ENCODE assay signal across 16 cellular contexts in genomic region chr13:61900033-61900432, GRCh38.
A peak's percentile ranks its signal among the peaks of the same experiment; 100 is the strongest.
DNase-seq lines count a peak whose midpoint lies in the region; FAIRE-seq and TF ChIP-seq lines count a peak whose summit lies in the region.
"Had no signal": no experiment of that assay in that cellular context is flagged by ENCODE, and none has a peak within 500 bp of the region (broad histone marks: within the 10 kb centered on the region; RNA-seq: fewer than 3 reads in every experiment).

No MANE protein-coding gene starts in this region.

- WGBS in hepatocyte (ENCODE audit: low lambda C conversion rate, missing lambda C conversion rate) = 58% methylated on average over 3 of the region's 3 CpGs

- H4K20me1 ChIP-seq in SU-DHL-6 (ENCODE audit: low read depth, low read length) (no peaks in the 10 kb centered on the region), MM.1S (ENCODE audit: insufficient read depth, low read length) (no peaks in the 10 kb centered on the region), hepatocyte (ENCODE audit: insufficient read depth, poor library complexity, severe bottlenecking) (no peaks in the 10 kb centered on the region)

- H3K9ac ChIP-seq in SU-DHL-6 (ENCODE audit: low read length) (no peak overlapping the region), MM.1S (ENCODE audit: low read length) (no peak overlapping the region)

- H3K4me3 ChIP-seq in SU-DHL-6 (ENCODE audit: insufficient read depth, low read length, poor library complexity, severe bottlenecking) (no peak overlapping the region), MM.1S (ENCODE audit: low read length) (no peak overlapping the region), hepatocyte (no peak overlapping the region)
- H3K4me3 ChIP-seq: A549 had no signal

- no peaks in the 10 kb centered on the region for H3K79me2 ChIP-seq in SU-DHL-6 (ENCODE audit: insufficient read depth, low read length)
- H3K79me2 ChIP-seq in MM.1S (ENCODE audit: low read length) = no peaks in the 10 kb centered on the region
- no peaks in the 10 kb centered on the region for H3K79me2 ChIP-seq in hepatocyte

- FAIRE-seq in GM19239 (lab: Jason Lieb, UNC) = no peak
- FAIRE-seq: A549, D721Med, GM12891, HepG2 had no signal

- H3K36me3 ChIP-seq in SU-DHL-6 (ENCODE audit: low read length) (no peaks in the 10 kb centered on the region), MM.1S (replicated peaks; ENCODE audit: insufficient read depth, low read length) (no peaks in the 10 kb centered on the region), hepatocyte (replicated peaks; ENCODE audit: insufficient read depth, low read depth) (no peaks in the 10 kb centered on the region)

- H3K9me2 ChIP-seq in SU-DHL-6 (replicated peaks; ENCODE audit: insufficient read depth, low read length) (no peaks in the 10 kb centered on the region), MM.1S (replicated peaks; ENCODE audit: insufficient read depth, low read length) (no peaks in the 10 kb centered on the region), hepatocyte (replicated peaks; ENCODE audit: insufficient read depth) (no peaks in the 10 kb centered on the region)

- no peaks in the 10 kb centered on the region for H3F3A ChIP-seq in SU-DHL-6 (ENCODE audit: insufficient read depth)
- no peaks in the 10 kb centered on the region for H3F3A ChIP-seq in MM.1S (ENCODE audit: insufficient read depth, low read length)

- peak; percentile 48 for DNase-seq in iPS DF 19.7 (ENCODE audit: low read depth, low spot score)
- peak; percentile 12 for DNase-seq in iPS-NIHi7 (ENCODE audit: extremely low spot score)
- no peak for DNase-seq in activated T-cell treated with anti-CD3 and anti-CD28 coated beads, Interleukin-2, amount 50 U/mL, for 48 hours
- no peak for DNase-seq in GM19239 (ENCODE audit: insufficient read length, low spot score)
- DNase-seq in MM.1S = no peak
- DNase-seq in hepatocyte (ENCODE audit: low spot score) = no peak
- DNase-seq: CD8-positive, alpha-beta T cell; COR-L47; DMS153; DMS79 treated with DMSO at 0.1 percent for 48 hours; EL had no signal

- H3K27me3 ChIP-seq in SU-DHL-6 (ENCODE audit: low read length) (no peaks in the 10 kb centered on the region), MM.1S (replicated peaks; ENCODE audit: insufficient read depth, low read length) (no peaks in the 10 kb centered on the region), hepatocyte (no peaks in the 10 kb centered on the region)

- H3K9me3 ChIP-seq in SU-DHL-6 (ENCODE audit: insufficient read depth, low read length) (peaks cover 16% of the 10 kb centered on the region; the same call in 1 of the 2 replicates), MM.1S (replicated peaks; ENCODE audit: insufficient read depth, low read length) (no peaks in the 10 kb centered on the region), hepatocyte (ENCODE audit: low read depth) (no peaks in the 10 kb centered on the region)
- H3K9me3 ChIP-seq: A549 had no signal

- TF ChIP-seq CTCF in SU-DHL-6 (IDR thresholded peaks at IDR 0.05; ENCODE audit: insufficient read depth, low read length, poor library complexity, severe bottlenecking) (no peak), MM.1S (IDR thresholded peaks at IDR 0.05; ENCODE audit: low read length) (no peak), hepatocyte (IDR thresholded peaks at IDR 0.05; ENCODE audit: poor library complexity) (no peak)

- H3K27ac ChIP-seq in SU-DHL-6 (ENCODE audit: low read depth, low read length) = no peak overlapping the region
- no peak overlapping the region for H3K27ac ChIP-seq in MM.1S (ENCODE audit: low read length)
- no peak overlapping the region for H3K27ac ChIP-seq in hepatocyte
- H3K27ac ChIP-seq: A549 had no signal

- H2AFZ ChIP-seq in SU-DHL-6 (ENCODE audit: low read depth, low read length, severe bottlenecking) = peak overlapping the region; percentile 64
- H2AFZ ChIP-seq in MM.1S (ENCODE audit: low read length) = no peak overlapping the region
- H2AFZ ChIP-seq in hepatocyte = no peak overlapping the region

- H3K4me2 ChIP-seq in SU-DHL-6 (ENCODE audit: low read depth, low read length, poor library complexity, severe bottlenecking) (no peak overlapping the region), MM.1S (ENCODE audit: low read depth, low read length) (no peak overlapping the region), hepatocyte (no peak overlapping the region)
- H3K4me2 ChIP-seq: A549 had no signal

- H3K4me1 ChIP-seq in MM.1S (ENCODE audit: low read length) (no peaks in the 10 kb centered on the region), hepatocyte (ENCODE audit: insufficient read depth) (no peaks in the 10 kb centered on the region)
- H3K4me1 ChIP-seq: A549 had no signal

Comparison
In these comparisons a context has a peak if more than half of its experiments do, and no peak if none do; other contexts are left out.
1. DNase-seq: peak in iPS DF 19.7 (single experiment) and iPS-NIHi7 (single experiment); none in activated T-cell treated with anti-CD3 and anti-CD28 coated beads, Interleukin-2, amount 50 U/mL, for 48 hours (0 of 2), GM19239 (single experiment), MM.1S (single experiment) and hepatocyte (single experiment).